17 cellular contexts compared by ENCODE assay signal in the genomic region with DNA sequence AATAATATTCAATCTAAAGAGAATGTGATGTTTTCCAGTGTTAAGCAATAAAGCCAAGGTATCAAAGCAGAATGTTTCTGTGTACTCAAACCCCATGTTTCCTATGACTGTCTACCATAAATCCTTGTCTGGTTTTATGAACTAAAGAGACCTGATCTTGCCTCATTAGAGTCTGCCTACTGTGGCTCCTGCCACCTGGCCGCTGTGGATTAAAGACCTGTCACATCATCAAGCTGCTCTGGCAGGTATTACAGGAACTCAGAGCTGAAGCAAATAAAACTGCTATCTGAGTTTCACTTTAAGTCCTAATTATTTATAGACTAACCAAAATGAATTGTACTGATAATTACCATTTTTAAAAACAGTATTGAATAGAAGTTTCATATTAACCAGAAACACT.
"Had no signal": no experiment of that assay in that cellular context is flagged by ENCODE, and none has a peak within 500 bp of the region (broad histone marks: within the 10 kb centered on the region; RNA-seq: fewer than 3 reads in every experiment).

No MANE protein-coding gene starts in this region.

- H3K4me3 ChIP-seq: cardiac muscle cell, left ventricle myocardium inferior, mucosa of descending colon, testis, upper lobe of right lung had no signal

- H3K9me3 ChIP-seq: left ventricle myocardium inferior, mucosa of descending colon, testis, upper lobe of right lung had no signal

- H3K27me3 ChIP-seq: cardiac muscle cell, testis, upper lobe of right lung had no signal

- H3K27ac ChIP-seq: cardiac muscle cell, left ventricle myocardium inferior, parathyroid adenoma, testis, upper lobe of right lung had no signal

- FAIRE-seq: astrocyte, colon, endometrium had no signal

- ATAC-seq: activated naive CD8-positive, alpha-beta T cell treated with anti-CD3 and anti-CD28 coated beads, Interleukin-2, amount 50 U/mL, for 24 hours; activated T-helper 17 cell treated with anti-CD3 and anti-CD28 coated beads, Interleukin-2, amount 50 U/mL, for 72 hours; mucosa of descending colon; naive thymus-derived CD4-positive, alpha-beta T cell; stimulated activated naive CD8-positive, alpha-beta T cell treated with anti-CD3 and anti-CD28 coated beads, Interleukin-15, amount 100 ng/mL, for 72 hours; upper lobe of right lung had no signal

- DNase-seq: activated naive CD4-positive, alpha-beta T cell treated with Interleukin-2 at 50 U/mL for 16 hours; activated naive CD8-positive, alpha-beta T cell treated with anti-CD3 and anti-CD28 coated beads, Interleukin-2, amount 50 U/mL, for 24 hours; activated T-cell treated with anti-CD3 and anti-CD28 coated beads for 4 hours; islet precursor cell; left ventricle myocardium inferior; mucosa of descending colon; naive thymus-derived CD4-positive, alpha-beta T cell; stimulated activated CD4-positive, alpha-beta T cell treated with anti-CD3 and anti-CD28 coated beads, Interleukin-1b, Interleukin-23, amount 100 ng/mL, for 48 hours; stimulated activated naive CD8-positive, alpha-beta T cell treated with anti-CD3 and anti-CD28 coated beads, Interleukin-15, amount 100 ng/mL, for 72 hours; testis; upper lobe of right lung had no signal

- H3K36me3 ChIP-seq: cardiac muscle cell, left ventricle myocardium inferior, upper lobe of right lung had no signal

- H3K4me1 ChIP-seq: left ventricle myocardium inferior, parathyroid adenoma, testis, upper lobe of right lung had no signal

- H3K9ac ChIP-seq: parathyroid adenoma had no signal
